22 cellular contexts compared by ENCODE assay signal in genomic region chr13:61905054-61905453, GRCh38.
DNase-seq lines count a peak whose midpoint lies in the region; ATAC-seq, FAIRE-seq and TF ChIP-seq lines count a peak whose summit lies in the region.
"Had no signal": no experiment of that assay in that cellular context is flagged by ENCODE, and none has a peak within 500 bp of the region (broad histone marks: within the 10 kb centered on the region; RNA-seq: fewer than 3 reads in every experiment).

No MANE protein-coding gene starts in this region.

- peaks cover 13% of the 10 kb centered on the region for H3K9me3 Mint-ChIP-seq in WTC11

- no peak overlapping the region for H3K4me3 ChIP-seq in kidney (ENCODE audit: low read length in 2 of 2)
- H3K4me3 ChIP-seq in esophagus squamous epithelium: no peak overlapping the region
- H3K4me3 ChIP-seq: BLaER1, GM12878, GM23338 had no signal

- H3K4me1 ChIP-seq in kidney (ENCODE audit: control insufficient read depth in 1 of 2, insufficient read depth in 1 of 2, low read depth in 1 of 2, low read length in 2 of 2) (no peaks in the 10 kb centered on the region), esophagus squamous epithelium (no peaks in the 10 kb centered on the region)
- H3K4me1 ChIP-seq: BLaER1, Caco-2 had no signal

- POLR2A ChIA-PET in WTC11 (lab: Charles Lee): no interaction called here

- H3K27me3 Mint-ChIP-seq in WTC11 (ENCODE audit: low read depth): no peaks in the 10 kb centered on the region
- H3K27me3 Mint-ChIP-seq: B cell; CD4-positive, CD25-positive, alpha-beta regulatory T cell had no signal

- H3K27ac ChIP-seq in kidney (ENCODE audit: low read depth in 2 of 2, low read length in 2 of 2): no peak overlapping the region
- H3K27ac ChIP-seq in esophagus squamous epithelium: no peak overlapping the region
- H3K27ac ChIP-seq: BLaER1, C4-2B had no signal

- no peak overlapping the region for H3K4me3 Mint-ChIP-seq in WTC11
- H3K4me3 Mint-ChIP-seq: B cell; CD4-positive, CD25-positive, alpha-beta regulatory T cell; CD8-positive, alpha-beta T cell; GM23338; H9; HFFc6 had no signal

- 72 to 73% methylated on average over 2 of the region's 2 CpGs for WGBS in esophagus squamous epithelium, 2 donors

- no peak for TF ChIP-seq CTCF in WTC11 (IDR thresholded peaks at IDR 0.05)
- TF ChIP-seq CTCF in kidney (IDR thresholded peaks at IDR 0.05; ENCODE audit: borderline replicate concordance, extremely low read depth, insufficient read depth): no peak
- TF ChIP-seq CTCF in esophagus squamous epithelium (IDR thresholded peaks at IDR 0.05): no peak

- ATAC-seq in WTC11: no peak
- ATAC-seq: CD8-positive, alpha-beta T cell; GM12878; GM23338; HCT116 had no signal

- no peaks in the 10 kb centered on the region for H3K9me3 ChIP-seq in kidney (ENCODE audit: control insufficient read depth in 1 of 2, low read length in 2 of 2)
- H3K9me3 ChIP-seq in esophagus squamous epithelium: no peaks in the 10 kb centered on the region
- H3K9me3 ChIP-seq: BLaER1, Caco-2 had no signal

- H3K9ac ChIP-seq in kidney (ENCODE audit: low read length in 2 of 2): no peak overlapping the region
- H3K9ac ChIP-seq: BLaER1 had no signal

- H3K4me1 Mint-ChIP-seq in WTC11: peaks cover 50% of the 10 kb centered on the region
- H3K4me1 Mint-ChIP-seq: B cell had no signal

- CTCF ChIA-PET in WTC11 (lab: Charles Lee): interaction anchor here (1.0 kb wide), 1 partner anchor 49 kb away, joined by 4 read pairs; no protein-coding TSS in a partner anchor

- H3K36me3 Mint-ChIP-seq in WTC11: peaks cover 5% of the 10 kb centered on the region
- H3K36me3 Mint-ChIP-seq: CD4-positive, CD25-positive, alpha-beta regulatory T cell; CD8-positive, alpha-beta T cell had no signal

- intact Hi-C loops in kidney (cut with DNase I) (no loop called here), esophagus squamous epithelium (cut with DNase I) (no loop called here)

- H3K36me3 ChIP-seq in kidney (ENCODE audit: control insufficient read depth in 1 of 2, insufficient read depth in 2 of 2, low read length in 2 of 2): no peaks in the 10 kb centered on the region
- H3K36me3 ChIP-seq in esophagus squamous epithelium: no peaks in the 10 kb centered on the region
- H3K36me3 ChIP-seq: BLaER1 had no signal

- DNase-seq in WTC11 (ENCODE audit: low spot score): no peak
- DNase-seq in kidney: no peak
- no peak for DNase-seq in AG20443 (ENCODE audit: low spot score)
- DNase-seq in esophagus squamous epithelium (lab: John Stamatoyannopoulos, UW): no peak
- DNase-seq in activated CD4-positive, CD25-positive, alpha-beta regulatory T cell (lab: John Stamatoyannopoulos, UW): no peak
- DNase-seq: 8988T; Caco-2; CD4-positive, CD25-positive, alpha-beta regulatory T cell; CD8-positive, alpha-beta T cell; DMS153; DND-41; GDM1; H9; HFFc6 had no signal

- H3K27me3 ChIP-seq in esophagus squamous epithelium: no peaks in the 10 kb centered on the region
- H3K27me3 ChIP-seq: BLaER1 had no signal

- no peak overlapping the region for H3K27ac Mint-ChIP-seq in WTC11
- H3K27ac Mint-ChIP-seq: B cell; CD4-positive, CD25-positive, alpha-beta regulatory T cell; CD8-positive, alpha-beta T cell; GM23338; H9; HFFc6 had no signal

- TF ChIP-seq POLR2A in esophagus squamous epithelium (IDR thresholded peaks at IDR 0.05): no peak

- FAIRE-seq in G401.6 (lab: Jason Lieb, UNC) (peak; percentile 83), kidney (lab: Jason Lieb, UNC) (peak; percentile 42)
- FAIRE-seq: GM12878, GM18507 had no signal

TF ChIP-seq in WTC11, 78 proteins besides CTCF, POLR2A, EP300 and RAD21:
- TF ChIP-seq ZNF219 (CRISPR knock-in tag; IDR thresholded peaks at IDR 0.05; ENCODE audit: borderline replicate concordance) (no peak), HMGA2 (CRISPR knock-in tag; IDR thresholded peaks at IDR 0.05) (peak; percentile 94)
